Comparison of ENCODE assay signal across 10 cellular contexts in genomic region chr21:38984568-38984967, GRCh38.
A peak's percentile ranks its signal among the peaks of the same experiment; 100 is the strongest.
DNase-seq lines count a peak whose midpoint lies in the region; ATAC-seq, FAIRE-seq and TF ChIP-seq lines count a peak whose summit lies in the region.
"Had no signal": no experiment of that assay in that cellular context is flagged by ENCODE, and none has a peak within 500 bp of the region (broad histone marks: within the 10 kb centered on the region; RNA-seq: fewer than 3 reads in every experiment).

No MANE protein-coding gene starts in this region.

- H2AK9ac ChIP-seq in IMR-90 (replicated peaks; ENCODE audit: low read depth, low read length, poor library complexity): no peak overlapping the region

- H4K8ac ChIP-seq in IMR-90 (ENCODE audit: low read depth in 2 of 2, low read length in 2 of 2): peak overlapping the region in 1 of 2 experiments; percentile 7; a peak in 1 of 4 replicates

- TF ChIP-seq RAD21 in IMR-90 (IDR thresholded peaks at IDR 0.05; ENCODE audit: low read length): no peak

- DNase-seq in AG10803 (ENCODE audit: low read depth): peak; percentile 53
- no peak for DNase-seq in IMR-90
- no peak for DNase-seq in breast epithelium (ENCODE audit: low spot score in 2 of 2)
- DNase-seq in D721Med (ENCODE audit: insufficient read length, low spot score): no peak
- no peak for DNase-seq in dermis blood vessel endothelial cell
- DNase-seq: activated effector memory CD4-positive, alpha-beta T cell treated with anti-CD3 and anti-CD28 coated beads, Interleukin-2, amount 50 U/mL, for 16 hours; pancreas had no signal

- peak overlapping the region; percentile 9; the same call in 1 of the 2 replicates for H3K23ac ChIP-seq in IMR-90 (ENCODE audit: low read depth, low read length)

- no peaks in the 10 kb centered on the region for H3K79me1 ChIP-seq in IMR-90 (ENCODE audit: low read depth in 1 of 2, low read length in 2 of 2)

- H3K79me2 ChIP-seq in parathyroid adenoma: no peaks in the 10 kb centered on the region

- intact Hi-C loops in IMR-90 (cut with micrococcal nuclease): loop anchor here (2.0 to 10.0 kb wide), 2 partner anchors 180 to 250 kb away; partner anchors contain the start of gene ETS2
- intact Hi-C loops in breast epithelium (cut with DNase I; ENCODE audit: low total_unique reads): no loop called here

- peak overlapping the region; percentile 25; the same call in 1 of the 3 replicates for H2BK15ac ChIP-seq in IMR-90 (ENCODE audit: low read depth, low read length)

- H3K4me1 ChIP-seq in IMR-90 (ENCODE audit: control insufficient read depth, insufficient read depth, low read length) (peaks cover 29% of the 10 kb centered on the region), breast epithelium (peaks cover 5 to 10% of the 10 kb centered on the region in 2 donors), parathyroid adenoma (peaks cover 34% of the 10 kb centered on the region)

- H3K18ac ChIP-seq in IMR-90 (ENCODE audit: low read depth, low read length): peak overlapping the region; percentile 32; the same call in 1 of the 2 replicates

- peak overlapping the region; percentile 74 for H3K4ac ChIP-seq in IMR-90 (ENCODE audit: low read depth, low read length)

- H4K91ac ChIP-seq in IMR-90 (ENCODE audit: insufficient read depth, low read depth, low read length): peak overlapping the region; percentile 54

- H3K4me3 ChIP-seq in AG10803 (ENCODE audit: low read length) (no peak overlapping the region), IMR-90 (ENCODE audit: insufficient read depth, low read depth, low read length) (no peak overlapping the region), breast epithelium (peak overlapping the region in 1 of 3 donors; percentile 2), parathyroid adenoma (ENCODE audit: low read depth, low read length) (no peak overlapping the region)
- H3K4me3 ChIP-seq: pancreas had no signal

- POLR2A ChIA-PET in IMR-90 (lab: Charles Lee; ENCODE audit: unreplicated experiment): interaction anchor here (0.6 to 0.8 kb wide), 3 partner anchors 10 to 176 kb away, joined by 3 to 4 read pairs (median 4); no protein-coding TSS in a partner anchor

- H3K9ac ChIP-seq in IMR-90 (ENCODE audit: low read depth, low read length) (no peak overlapping the region), parathyroid adenoma (no peak overlapping the region)

- peaks cover 18% of the 10 kb centered on the region for H3K9me1 ChIP-seq in IMR-90 (ENCODE audit: insufficient read depth, low read length)

- H3K27ac ChIP-seq in IMR-90 (ENCODE audit: insufficient read depth, low read length) (no peak overlapping the region), breast epithelium (peak overlapping the region; percentile 72), parathyroid adenoma (peak overlapping the region; percentile 30)
- H3K27ac ChIP-seq: pancreas had no signal

- FAIRE-seq in D721Med (lab: Jason Lieb, UNC): no peak
- FAIRE-seq: pancreas had no signal

- ATAC-seq in IMR-90 (ENCODE audit: low read depth) (no peak), HG03521 (IDR thresholded peaks at IDR 0.05; ENCODE audit: unreplicated experiment) (no peak), GM19023 (IDR thresholded peaks at IDR 0.05; ENCODE audit: unreplicated experiment) (no peak)

- H3K9me3 ChIP-seq in IMR-90 (ENCODE audit: control insufficient read depth, insufficient read depth, low read length) (no peaks in the 10 kb centered on the region), breast epithelium (no peaks in the 10 kb centered on the region), parathyroid adenoma (ENCODE audit: control insufficient read depth, low read length) (no peaks in the 10 kb centered on the region)
- H3K9me3 ChIP-seq: pancreas had no signal

- H3K36me3 ChIP-seq in IMR-90 (ENCODE audit: control insufficient read depth, insufficient read depth, low read length) (no peaks in the 10 kb centered on the region), breast epithelium (no peaks in the 10 kb centered on the region), parathyroid adenoma (ENCODE audit: control insufficient read depth, insufficient read depth, low read length) (no peaks in the 10 kb centered on the region)
- H3K36me3 ChIP-seq: pancreas had no signal

- H2BK20ac ChIP-seq in IMR-90 (ENCODE audit: low read depth, low read length): peak overlapping the region; percentile 66

- TF ChIP-seq CTCF in AG10803 (conservative IDR thresholded peaks at IDR 0.05; ENCODE audit: low read length) (no peak), IMR-90 (conservative IDR thresholded peaks at IDR 0.05; ENCODE audit: low read depth, low read length) (no peak), breast epithelium (IDR thresholded peaks at IDR 0.05) (no peak), parathyroid adenoma (IDR thresholded peaks at IDR 0.05) (no peak), D721Med (IDR thresholded peaks at IDR 0.05; ENCODE audit: insufficient read depth, missing control alignments) (no peak)

- dilution Hi-C loops in IMR-90 (cut with HindIII; ENCODE audit: low sequenced_read_pairs, unreplicated experiment): no loop called here

- H3K4me2 ChIP-seq in IMR-90 (ENCODE audit: low read depth, low read length) (0 out of 2 replicates have a peak overlapping the region, but pooled peaks have one; percentile 21), parathyroid adenoma (ENCODE audit: low read length) (no peak overlapping the region)

- H3K14ac ChIP-seq in IMR-90 (replicated peaks; ENCODE audit: low read depth, low read length): 0 out of 2 replicates have a peak overlapping the region, but pooled peaks have one; percentile 5

- TF ChIP-seq POLR2A in IMR-90 (IDR thresholded peaks at IDR 0.05; ENCODE audit: low read depth, low read length): no peak
- no peak for TF ChIP-seq POLR2A in breast epithelium (IDR thresholded peaks at IDR 0.05)

- peak overlapping the region; percentile 83 for H2BK120ac ChIP-seq in IMR-90 (ENCODE audit: low read depth, low read length)

- peak overlapping the region; percentile 65 for H2AK5ac ChIP-seq in IMR-90 (ENCODE audit: low read depth, low read length)

- H4K5ac ChIP-seq in IMR-90 (ENCODE audit: low read depth, low read length): no peak overlapping the region

- CTCF ChIA-PET in IMR-90 (lab: Yijun Ruan, JAX): interaction anchor here (1.0 kb wide), 1 partner anchor 131 kb away, joined by 4 read pairs; no protein-coding TSS in a partner anchor

- no TSS peak for BruUV-seq in IMR-90 (replicated peaks; lab: Mats Ljungman, UMichigan)

- in situ Hi-C loops in IMR-90 (cut with MboI; ENCODE audit: low sequenced_read_pairs): no loop called here

- no peaks in the 10 kb centered on the region for H4K20me1 ChIP-seq in IMR-90 (ENCODE audit: insufficient read depth, low read length)

- no peak overlapping the region for H2AFZ ChIP-seq in IMR-90 (replicated peaks; ENCODE audit: low read length, poor library complexity)
- H2AFZ ChIP-seq in parathyroid adenoma: peak overlapping the region; percentile 64

- H2BK5ac ChIP-seq in IMR-90 (ENCODE audit: low read depth, low read length, poor library complexity, severe bottlenecking): no peak overlapping the region

- H3K27me3 ChIP-seq in IMR-90 (ENCODE audit: control insufficient read depth, insufficient read depth, low read length): no peaks in the 10 kb centered on the region
- H3K27me3 ChIP-seq in breast epithelium: no peaks in the 10 kb centered on the region
- no peaks in the 10 kb centered on the region for H3K27me3 ChIP-seq in parathyroid adenoma (ENCODE audit: control insufficient read depth, insufficient read depth, low read length)
- H3K27me3 ChIP-seq: pancreas had no signal

- H3K56ac ChIP-seq in IMR-90 (ENCODE audit: extremely low read depth, insufficient read depth, low read length): no peak overlapping the region

- 80% methylated on average over 1 of the region's 4 CpGs; no CpG with 5 or more reads in 1 of the 2 experiments for WGBS in IMR-90 (ENCODE audit: extremely low coverage in 2 of 2, insufficient read length in 1 of 2), 2 experiments

TF ChIP-seq in IMR-90, 13 proteins besides CTCF, POLR2A, EP300 and RAD21:
- no peak for TF ChIP-seq SMC3 (IDR thresholded peaks at IDR 0.05; ENCODE audit: low read depth, low read length)
TF ChIP-seq in IMR-90: peak in this region for 0.
